Comparison of ENCODE assay signal across 20 cellular contexts in genomic region chr3:188573286-188573928, GRCh38.
A peak's percentile ranks its signal among the peaks of the same experiment; 100 is the strongest.
DNase-seq lines count a peak whose midpoint lies in the region; ATAC-seq and TF ChIP-seq lines count a peak whose summit lies in the region.
"Had no signal": no experiment of that assay in that cellular context is flagged by ENCODE, and none has a peak within 500 bp of the region (broad histone marks: within the 10 kb centered on the region; RNA-seq: fewer than 3 reads in every experiment).

No MANE protein-coding gene starts in this region.

- POLR2A ChIA-PET in Panc1 (lab: Charles Lee), result no interaction called here

- peaks cover 28% of the 10 kb centered on the region for H3K4me1 Mint-ChIP-seq in stimulated activated effector memory CD8-positive, alpha-beta T cell treated with anti-CD3 and anti-CD28 coated beads, Interleukin-12 subunit alpha, Interleukin-12 subunit beta, amount 100 ng/mL, for 72 hours
- no peaks in the 10 kb centered on the region for H3K4me1 Mint-ChIP-seq in activated naive CD4-positive, alpha-beta T cell treated with anti-CD3 and anti-CD28 coated beads, Interleukin-2, amount 10 ng/mL, durations not matched to agents 7 days and 5 days
- H3K4me1 Mint-ChIP-seq in activated T-cell treated with anti-CD3 and anti-CD28 coated beads, Interleukin-2, amount 50 U/mL, for 72 hours (ENCODE audit: low read depth), result peaks cover 9% of the 10 kb centered on the region

- H3K9me3 ChIP-seq in Karpas-422 (ENCODE audit: low read length), result no peaks in the 10 kb centered on the region
- H3K9me3 ChIP-seq in Panc1 (ENCODE audit: control insufficient read depth, insufficient read depth, low read depth, low read length), result no peaks in the 10 kb centered on the region
- H3K9me3 ChIP-seq: vagina had no signal

- H2AFZ ChIP-seq in Karpas-422 (ENCODE audit: low read length), result peak overlapping the region; percentile 22; the same call in 1 of the 2 replicates
- H2AFZ ChIP-seq: parathyroid adenoma had no signal

- intact Hi-C loops in Panc1 (cut with micrococcal nuclease; ENCODE audit: unreplicated experiment), result no loop called here

- peak overlapping the region; percentile 10 for H3K9ac ChIP-seq in Karpas-422 (ENCODE audit: low read length)
- H3K9ac ChIP-seq: parathyroid adenoma had no signal

- H4K20me1 ChIP-seq in Karpas-422 (ENCODE audit: insufficient read depth, low read depth, low read length), result no peaks in the 10 kb centered on the region

- CTCF ChIA-PET in Panc1 (lab: Charles Lee), result no interaction called here
- CTCF ChIA-PET in activated naive CD4-positive, alpha-beta T cell treated with anti-CD3 and anti-CD28 coated beads, Interleukin-2, amount 10 ng/mL, durations not matched to agents 7 days and 5 days (lab: Charles Lee), result interaction anchor here (0.6 kb wide), 1 partner anchor 17 kb away, joined by 3 read pairs; no protein-coding TSS in a partner anchor

- peak; percentile 73 for DNase-seq in Karpas-422
- no peak for DNase-seq in Panc1 (ENCODE audit: low read depth, low spot score)
- DNase-seq in globus pallidus (ENCODE audit: low spot score), result peak; percentile 29
- DNase-seq in stimulated activated effector memory CD8-positive, alpha-beta T cell treated with anti-CD3 and anti-CD28 coated beads, Interleukin-12 subunit alpha, Interleukin-12 subunit beta, amount 100 ng/mL, for 72 hours (ENCODE audit: low spot score in 2 of 2), result no peak
- DNase-seq in activated naive CD4-positive, alpha-beta T cell treated with anti-CD3 and anti-CD28 coated beads, Interleukin-2, amount 10 ng/mL, durations not matched to agents 7 days and 5 days, result no peak
- no peak for DNase-seq in activated T-cell treated with anti-CD3 and anti-CD28 coated beads, Interleukin-2, amount 50 U/mL, for 72 hours
- DNase-seq: activated CD4-positive, alpha-beta T cell treated with anti-CD3 and anti-CD28 coated beads, Interleukin-2, amount 10 ng/mL, durations not matched to agents 24 days and 14 days; activated T-cell treated with anti-CD3 and anti-CD28 coated beads, Interleukin-2, amount 50 U/mL, for 4 hours; central memory CD4-positive, alpha-beta T cell; DMS79 treated with DMSO at 0.1 percent for 48 hours; HCEC 1CT; NCI-H1694 treated with DMSO at 0.1 percent for 48 hours; NCI-H510A treated with DMSO at 0.1 percent for 48 hours; stimulated activated naive CD8-positive, alpha-beta T cell treated with anti-CD3 and anti-CD28 coated beads, Interleukin-15, amount 100 ng/mL, for 72 hours; T-helper 2 cell had no signal

- H3K4me3 Mint-ChIP-seq in stimulated activated effector memory CD8-positive, alpha-beta T cell treated with anti-CD3 and anti-CD28 coated beads, Interleukin-12 subunit alpha, Interleukin-12 subunit beta, amount 100 ng/mL, for 72 hours, result no peak overlapping the region
- no peak overlapping the region for H3K4me3 Mint-ChIP-seq in activated naive CD4-positive, alpha-beta T cell treated with anti-CD3 and anti-CD28 coated beads, Interleukin-2, amount 10 ng/mL, durations not matched to agents 7 days and 5 days
- no peak overlapping the region for H3K4me3 Mint-ChIP-seq in activated T-cell treated with anti-CD3 and anti-CD28 coated beads, Interleukin-2, amount 50 U/mL, for 72 hours
- H3K4me3 Mint-ChIP-seq: activated CD4-positive, alpha-beta T cell treated with anti-CD3 and anti-CD28 coated beads, Interleukin-2, amount 10 ng/mL, durations not matched to agents 24 days and 14 days; activated T-cell treated with anti-CD3 and anti-CD28 coated beads, Interleukin-2, amount 50 U/mL, for 4 hours; stimulated activated naive CD8-positive, alpha-beta T cell treated with anti-CD3 and anti-CD28 coated beads, Interleukin-15, amount 100 ng/mL, for 72 hours had no signal

- H3K36me3 Mint-ChIP-seq in stimulated activated effector memory CD8-positive, alpha-beta T cell treated with anti-CD3 and anti-CD28 coated beads, Interleukin-12 subunit alpha, Interleukin-12 subunit beta, amount 100 ng/mL, for 72 hours, result peaks cover 2% of the 10 kb centered on the region
- peaks cover 1% of the 10 kb centered on the region for H3K36me3 Mint-ChIP-seq in activated naive CD4-positive, alpha-beta T cell treated with anti-CD3 and anti-CD28 coated beads, Interleukin-2, amount 10 ng/mL, durations not matched to agents 7 days and 5 days
- H3K36me3 Mint-ChIP-seq in activated T-cell treated with anti-CD3 and anti-CD28 coated beads, Interleukin-2, amount 50 U/mL, for 72 hours (ENCODE audit: insufficient read depth in 2 of 2), result peaks cover 0 to 2% of the 10 kb centered on the region in 2 donors

- H3K27ac Mint-ChIP-seq in stimulated activated effector memory CD8-positive, alpha-beta T cell treated with anti-CD3 and anti-CD28 coated beads, Interleukin-12 subunit alpha, Interleukin-12 subunit beta, amount 100 ng/mL, for 72 hours, result peak overlapping the region; percentile 5
- H3K27ac Mint-ChIP-seq in activated naive CD4-positive, alpha-beta T cell treated with anti-CD3 and anti-CD28 coated beads, Interleukin-2, amount 10 ng/mL, durations not matched to agents 7 days and 5 days, result no peak overlapping the region
- no peak overlapping the region for H3K27ac Mint-ChIP-seq in activated T-cell treated with anti-CD3 and anti-CD28 coated beads, Interleukin-2, amount 50 U/mL, for 72 hours
- H3K27ac Mint-ChIP-seq: activated CD4-positive, alpha-beta T cell treated with anti-CD3 and anti-CD28 coated beads, Interleukin-2, amount 10 ng/mL, durations not matched to agents 24 days and 14 days had no signal

- BruUV-seq in Panc1 (replicated peaks; lab: Mats Ljungman, UMichigan), result no TSS peak

- no peaks in the 10 kb centered on the region for H3K79me2 ChIP-seq in Karpas-422 (ENCODE audit: low read length)
- H3K79me2 ChIP-seq: parathyroid adenoma had no signal

- H3K4me2 ChIP-seq in Karpas-422 (ENCODE audit: low read depth, low read length, poor library complexity, severe bottlenecking), result peak overlapping the region; percentile 48
- H3K4me2 ChIP-seq: smooth muscle cell had no signal

- TF ChIP-seq CTCF in Panc1 (IDR thresholded peaks at IDR 0.05), result peak; percentile 15

- H3K4me3 ChIP-seq in Karpas-422 (ENCODE audit: low read length) (peak overlapping the region; percentile 19; the same call in 1 of the 2 replicates), Panc1 (ENCODE audit: low read depth in 2 of 2, low read length in 2 of 2) (no peak overlapping the region)
- H3K4me3 ChIP-seq: smooth muscle cell, vagina had no signal

- H3K27ac ChIP-seq in Karpas-422 (ENCODE audit: low read length) (no peak overlapping the region), Panc1 (ENCODE audit: low read length) (no peak overlapping the region)
- H3K27ac ChIP-seq: epithelial cell of prostate, parathyroid adenoma, vagina had no signal

- no peaks in the 10 kb centered on the region for H3K36me3 ChIP-seq in Karpas-422 (ENCODE audit: insufficient read depth, low read length)
- H3K36me3 ChIP-seq in Panc1 (ENCODE audit: control insufficient read depth, insufficient read depth, low read length), result no peaks in the 10 kb centered on the region
- H3K36me3 ChIP-seq: vagina had no signal

- in situ Hi-C loops in Panc1 (cut with HindIII; ENCODE audit: low pct_unique_long_range_greater_than_20kb, low sequenced_read_pairs), result no loop called here

- no peaks in the 10 kb centered on the region for H3K9me2 ChIP-seq in Karpas-422 (replicated peaks; ENCODE audit: insufficient read depth, low read length)

- H3K4me1 ChIP-seq in Karpas-422 (ENCODE audit: low read length) (peaks cover 26% of the 10 kb centered on the region), Panc1 (ENCODE audit: control insufficient read depth, insufficient read depth, low read length) (no peaks in the 10 kb centered on the region)
- H3K4me1 ChIP-seq: parathyroid adenoma, vagina had no signal

- no peaks in the 10 kb centered on the region for H3K9me3 Mint-ChIP-seq in stimulated activated effector memory CD8-positive, alpha-beta T cell treated with anti-CD3 and anti-CD28 coated beads, Interleukin-12 subunit alpha, Interleukin-12 subunit beta, amount 100 ng/mL, for 72 hours
- H3K9me3 Mint-ChIP-seq in activated naive CD4-positive, alpha-beta T cell treated with anti-CD3 and anti-CD28 coated beads, Interleukin-2, amount 10 ng/mL, durations not matched to agents 7 days and 5 days, result no peaks in the 10 kb centered on the region
- H3K9me3 Mint-ChIP-seq in activated T-cell treated with anti-CD3 and anti-CD28 coated beads, Interleukin-2, amount 50 U/mL, for 72 hours, result no peaks in the 10 kb centered on the region
- H3K9me3 Mint-ChIP-seq: activated CD4-positive, alpha-beta T cell treated with anti-CD3 and anti-CD28 coated beads, Interleukin-2, amount 10 ng/mL, durations not matched to agents 24 days and 14 days; activated T-cell treated with anti-CD3 and anti-CD28 coated beads, Interleukin-2, amount 50 U/mL, for 4 hours; stimulated activated naive CD8-positive, alpha-beta T cell treated with anti-CD3 and anti-CD28 coated beads, Interleukin-15, amount 100 ng/mL, for 72 hours had no signal

- no peaks in the 10 kb centered on the region for H3K27me3 Mint-ChIP-seq in activated naive CD4-positive, alpha-beta T cell treated with anti-CD3 and anti-CD28 coated beads, Interleukin-2, amount 10 ng/mL, durations not matched to agents 7 days and 5 days
- no peaks in the 10 kb centered on the region for H3K27me3 Mint-ChIP-seq in activated T-cell treated with anti-CD3 and anti-CD28 coated beads, Interleukin-2, amount 50 U/mL, for 72 hours (ENCODE audit: low read depth)
- H3K27me3 Mint-ChIP-seq: activated CD4-positive, alpha-beta T cell treated with anti-CD3 and anti-CD28 coated beads, Interleukin-2, amount 10 ng/mL, durations not matched to agents 24 days and 14 days; stimulated activated naive CD8-positive, alpha-beta T cell treated with anti-CD3 and anti-CD28 coated beads, Interleukin-15, amount 100 ng/mL, for 72 hours had no signal

- H3K27me3 ChIP-seq in Karpas-422 (ENCODE audit: low read length), result no peaks in the 10 kb centered on the region
- H3K27me3 ChIP-seq in Panc1 (ENCODE audit: control insufficient read depth, insufficient read depth, low read length), result no peaks in the 10 kb centered on the region
- H3K27me3 ChIP-seq: vagina had no signal

- no peak for ATAC-seq in Panc1
- no peak for ATAC-seq in stimulated activated effector memory CD8-positive, alpha-beta T cell treated with anti-CD3 and anti-CD28 coated beads, Interleukin-12 subunit alpha, Interleukin-12 subunit beta, amount 100 ng/mL, for 72 hours
- ATAC-seq in activated T-cell treated with anti-CD3 and anti-CD28 coated beads, Interleukin-2, amount 50 U/mL, for 72 hours (replicated peaks in 1 of 2), result no peak
- ATAC-seq in GM18502 (IDR thresholded peaks at IDR 0.05; ENCODE audit: poor library complexity, unreplicated experiment), result no peak
- ATAC-seq: activated T-cell treated with anti-CD3 and anti-CD28 coated beads, Interleukin-2, amount 50 U/mL, for 4 hours; stimulated activated naive CD8-positive, alpha-beta T cell treated with anti-CD3 and anti-CD28 coated beads, Interleukin-15, amount 100 ng/mL, for 72 hours had no signal

Comparison
In these comparisons a context has a peak if more than half of its experiments do, and no peak if none do; other contexts are left out.
1. DNase-seq: peak in Karpas-422 (single experiment) and globus pallidus (single experiment); none in Panc1 (single experiment), stimulated activated effector memory CD8-positive, alpha-beta T cell treated with anti-CD3 and anti-CD28 coated beads, Interleukin-12 subunit alpha, Interleukin-12 subunit beta, amount 100 ng/mL, for 72 hours (0 of 2), activated naive CD4-positive, alpha-beta T cell treated with anti-CD3 and anti-CD28 coated beads, Interleukin-2, amount 10 ng/mL, durations not matched to agents 7 days and 5 days (single experiment) and activated T-cell treated with anti-CD3 and anti-CD28 coated beads, Interleukin-2, amount 50 U/mL, for 72 hours (0 of 2).